Comparison of ENCODE assay signal across 14 cellular contexts in genomic region chr5:122863240-122863639, GRCh38. TPM values are rescaled to one million over a fixed set of nuclear protein-coding genes. Genes with fewer than 3 reads are reported as not detected.
A peak's percentile ranks its signal among the peaks of the same experiment; 100 is the strongest.
DNase-seq lines count a peak whose midpoint lies in the region; ATAC-seq and TF ChIP-seq lines count a peak whose summit lies in the region.
"Had no signal": no experiment of that assay in that cellular context is flagged by ENCODE, and none has a peak within 500 bp of the region (broad histone marks: within the 10 kb centered on the region; RNA-seq: fewer than 3 reads in every experiment).

No MANE protein-coding gene starts in this region.

- H3K36me3 Mint-ChIP-seq in activated T-helper 17 cell treated with anti-CD3 and anti-CD28 coated beads, Interleukin-2, amount 50 U/mL, for 72 hours (ENCODE audit: low read depth): no peaks in the 10 kb centered on the region
- H3K36me3 Mint-ChIP-seq in progenitor cell of endocrine pancreas (ENCODE audit: insufficient read depth): peaks cover 6% of the 10 kb centered on the region
- peaks cover 1% of the 10 kb centered on the region for H3K36me3 Mint-ChIP-seq in activated T-cell treated with anti-CD3 and anti-CD28 coated beads, Interleukin-2, amount 50 U/mL, for 4 hours (ENCODE audit: insufficient read depth)

- no peak for TF ChIP-seq CTCF in progenitor cell of endocrine pancreas (IDR thresholded peaks at IDR 0.05; ENCODE audit: unreplicated experiment)

- no peak for ATAC-seq in activated T-helper 17 cell treated with anti-CD3 and anti-CD28 coated beads, Interleukin-2, amount 50 U/mL, for 72 hours (replicated peaks)
- no peak for ATAC-seq in activated T-cell treated with anti-CD3 and anti-CD28 coated beads, Interleukin-2, amount 50 U/mL, for 4 hours
- no peak for ATAC-seq in GM21360 (IDR thresholded peaks at IDR 0.05; ENCODE audit: unreplicated experiment)
- ATAC-seq: GM12878, HepG2 had no signal

- H3K27me3 Mint-ChIP-seq in activated T-helper 17 cell treated with anti-CD3 and anti-CD28 coated beads, Interleukin-2, amount 50 U/mL, for 72 hours: no peaks in the 10 kb centered on the region
- no peaks in the 10 kb centered on the region for H3K27me3 Mint-ChIP-seq in progenitor cell of endocrine pancreas
- H3K27me3 Mint-ChIP-seq in activated T-cell treated with anti-CD3 and anti-CD28 coated beads, Interleukin-2, amount 50 U/mL, for 4 hours (ENCODE audit: low read depth): no peaks in the 10 kb centered on the region
- H3K27me3 Mint-ChIP-seq: CD4-positive, alpha-beta memory T cell had no signal

- peaks cover 12% of the 10 kb centered on the region for H3K4me1 Mint-ChIP-seq in activated T-helper 17 cell treated with anti-CD3 and anti-CD28 coated beads, Interleukin-2, amount 50 U/mL, for 72 hours
- peaks cover 7% of the 10 kb centered on the region for H3K4me1 Mint-ChIP-seq in progenitor cell of endocrine pancreas (ENCODE audit: low read depth)
- peaks cover 7% of the 10 kb centered on the region for H3K4me1 Mint-ChIP-seq in activated T-cell treated with anti-CD3 and anti-CD28 coated beads, Interleukin-2, amount 50 U/mL, for 4 hours (ENCODE audit: low read depth)

- H3K27ac Mint-ChIP-seq in activated T-helper 17 cell treated with anti-CD3 and anti-CD28 coated beads, Interleukin-2, amount 50 U/mL, for 72 hours: no peak overlapping the region
- peak overlapping the region; percentile 6 for H3K27ac Mint-ChIP-seq in progenitor cell of endocrine pancreas
- H3K27ac Mint-ChIP-seq: CD4-positive, alpha-beta memory T cell had no signal

- DNase-seq in HUDEP-2 (lab: John Stamatoyannopoulos, UW; ENCODE audit: unreplicated experiment in 76 of 76) (peak in 43 of 76 experiments; percentile 3 to 68 (median 29)), NCI-H226 (peak; percentile 72), progenitor cell of endocrine pancreas (ENCODE audit: low spot score, unreplicated experiment) (no peak), NCI-H2029 treated with DMSO at 0.1 percent for 48 hours (lab: John Stamatoyannopoulos, UW) (no peak)
- no peak for DNase-seq in activated T-cell treated with anti-CD3 and anti-CD28 coated beads, Interleukin-2, amount 50 U/mL, for 4 hours
- DNase-seq: BE2C; CD4-positive, alpha-beta memory T cell; DMS79; GM23248; H7 had no signal

- H3K9me3 Mint-ChIP-seq in activated T-helper 17 cell treated with anti-CD3 and anti-CD28 coated beads, Interleukin-2, amount 50 U/mL, for 72 hours: no peaks in the 10 kb centered on the region
- H3K9me3 Mint-ChIP-seq in progenitor cell of endocrine pancreas (ENCODE audit: low read depth): peaks cover 11% of the 10 kb centered on the region
- H3K9me3 Mint-ChIP-seq in activated T-cell treated with anti-CD3 and anti-CD28 coated beads, Interleukin-2, amount 50 U/mL, for 4 hours: no peaks in the 10 kb centered on the region

- peak overlapping the region; percentile 73 for H3K4me3 Mint-ChIP-seq in activated T-helper 17 cell treated with anti-CD3 and anti-CD28 coated beads, Interleukin-2, amount 50 U/mL, for 72 hours
- H3K4me3 Mint-ChIP-seq in progenitor cell of endocrine pancreas (ENCODE audit: low read depth): no peak overlapping the region
- H3K4me3 Mint-ChIP-seq in activated T-cell treated with anti-CD3 and anti-CD28 coated beads, Interleukin-2, amount 50 U/mL, for 4 hours: no peak overlapping the region

RNA-seq across cellular contexts. Expression of gene SNX24, which starts 17.8 kb away (rescaled TPM):
- 10 to 100 TPM in 1 of 2 donors, 1 to 10 TPM in 1; 9.5 to 11.3 TPM for total RNA-seq in activated T-helper 17 cell treated with anti-CD3 and anti-CD28 coated beads, Interleukin-2, amount 50 U/mL, for 72 hours
- total RNA-seq in progenitor cell of endocrine pancreas: 20.4 and 20.8 TPM in 2 replicates
- total RNA-seq in activated T-cell treated with anti-CD3 and anti-CD28 coated beads, Interleukin-2, amount 50 U/mL, for 4 hours: 1 to 10 TPM in 2 of 3 donors, under 1 TPM in 1; 0.74 to 2.2 (median 1.1) TPM

Comparison
In these comparisons a context has a peak if more than half of its experiments do, and no peak if none do; other contexts are left out.
1. DNase-seq: peak in HUDEP-2 (43 of 76) and NCI-H226 (single experiment); none in progenitor cell of endocrine pancreas (single experiment), activated T-cell treated with anti-CD3 and anti-CD28 coated beads, Interleukin-2, amount 50 U/mL, for 4 hours (single experiment) and NCI-H2029 treated with DMSO at 0.1 percent for 48 hours (single experiment).